22 cellular contexts compared by ENCODE assay signal in the genomic region with DNA sequence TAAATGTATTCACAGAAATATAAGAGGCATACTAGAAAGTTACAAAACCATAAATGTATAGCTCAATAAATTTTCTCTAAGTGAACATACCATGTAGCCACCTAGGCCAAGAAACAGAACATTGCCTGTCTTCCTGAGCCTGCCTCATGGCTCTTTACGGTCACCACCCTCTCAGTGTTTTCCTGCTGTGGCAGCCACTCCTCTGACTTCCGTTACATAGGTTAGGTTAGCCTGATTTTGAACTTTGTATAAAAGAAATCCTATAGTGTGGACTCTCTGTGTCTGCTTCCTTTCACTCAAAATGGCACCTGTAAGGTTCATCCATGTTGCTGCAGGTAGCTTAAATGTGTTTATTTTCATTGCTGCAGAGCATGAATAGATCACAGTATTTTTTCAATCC.
"Had no signal": no experiment of that assay in that cellular context is flagged by ENCODE, and none has a peak within 500 bp of the region (broad histone marks: within the 10 kb centered on the region; RNA-seq: fewer than 3 reads in every experiment).

No MANE protein-coding gene starts in this region.

- H3K27ac Mint-ChIP-seq: activated B cell treated with CpG ODN at 0.5 μM for 24 hours; activated naive CD4-positive, alpha-beta T cell treated with anti-CD3 and anti-CD28 coated beads, Interleukin-2, amount 50 U/mL, for 72 hours; brain; stimulated activated naive CD8-positive, alpha-beta T cell treated with anti-CD3 and anti-CD28 coated beads, Interleukin-15, Interleukin-2, amounts not matched to agents 100 ng/mL and 50 ng/mL, for 24 hours had no signal

- H3K27me3 Mint-ChIP-seq: activated B cell treated with CpG ODN at 0.5 μM for 24 hours; brain; stimulated activated naive CD8-positive, alpha-beta T cell treated with anti-CD3 and anti-CD28 coated beads, Interleukin-15, Interleukin-2, amounts not matched to agents 100 ng/mL and 50 ng/mL, for 24 hours had no signal

- H3K4me3 ChIP-seq: colonic mucosa, gastrocnemius medialis, left ventricle myocardium inferior, ovary, right lobe of liver, SK-N-MC, suprapubic skin, upper lobe of left lung had no signal

- H3K4me1 ChIP-seq: colonic mucosa, left ventricle myocardium inferior, right lobe of liver had no signal

- H3K4me3 Mint-ChIP-seq: activated B cell treated with CpG ODN at 0.5 μM for 24 hours; activated T-cell treated with anti-CD3 and anti-CD28 coated beads, Interleukin-2, amount 50 U/mL, for 4 hours; brain; stimulated activated naive CD8-positive, alpha-beta T cell treated with anti-CD3 and anti-CD28 coated beads, Interleukin-15, Interleukin-2, amounts not matched to agents 100 ng/mL and 50 ng/mL, for 24 hours had no signal

- H3K9me3 ChIP-seq: colonic mucosa, gastrocnemius medialis, ovary, right lobe of liver, suprapubic skin, upper lobe of left lung had no signal

- DNase-seq: activated B cell treated with CpG ODN at 0.5 μM for 24 hours; activated CD4-positive, alpha-beta T cell treated with anti-CD3 and anti-CD28 coated beads for 48 hours; activated CD8-positive, alpha-beta memory T cell treated with anti-CD3 and anti-CD28 coated beads, Interleukin-2, amount 50 U/mL, for 4 hours; activated effector memory CD4-positive, alpha-beta T cell treated with anti-CD3 and anti-CD28 coated beads, Interleukin-2, amount 50 U/mL, for 16 hours; activated T-cell treated with anti-CD3 and anti-CD28 coated beads, Interleukin-2, amount 50 U/mL, for 4 hours; anterior cingulate cortex; caudate nucleus; colonic mucosa; erythroblast; gastrocnemius medialis; left ventricle myocardium inferior; ovary; right lobe of liver; small intestine; stimulated activated CD4-positive, alpha-beta T cell treated with anti-CD3 and anti-CD28 coated beads, Interleukin-15, amount 100 ng/mL, for 24 hours; stimulated activated CD4-positive, alpha-beta T cell treated with anti-CD3 and anti-CD28 coated beads, Interleukin-2, amount 100 ng/mL, for 48 hours; upper lobe of left lung had no signal

- H3K27me3 ChIP-seq: colonic mucosa, gastrocnemius medialis, ovary, right lobe of liver, suprapubic skin, upper lobe of left lung had no signal

- ATAC-seq: activated naive CD4-positive, alpha-beta T cell treated with anti-CD3 and anti-CD28 coated beads, Interleukin-2, amount 50 U/mL, for 72 hours; activated T-cell treated with anti-CD3 and anti-CD28 coated beads, Interleukin-2, amount 50 U/mL, for 4 hours had no signal

- H3K27ac ChIP-seq: colonic mucosa, left ventricle myocardium inferior, ovary, right lobe of liver, SK-N-MC, suprapubic skin, upper lobe of left lung had no signal

- H3K36me3 ChIP-seq: colonic mucosa, gastrocnemius medialis, left ventricle myocardium inferior, ovary, right lobe of liver, suprapubic skin, upper lobe of left lung had no signal

- H3K9me3 Mint-ChIP-seq: stimulated activated naive CD8-positive, alpha-beta T cell treated with anti-CD3 and anti-CD28 coated beads, Interleukin-15, Interleukin-2, amounts not matched to agents 100 ng/mL and 50 ng/mL, for 24 hours had no signal
